In the genomic region with DNA sequence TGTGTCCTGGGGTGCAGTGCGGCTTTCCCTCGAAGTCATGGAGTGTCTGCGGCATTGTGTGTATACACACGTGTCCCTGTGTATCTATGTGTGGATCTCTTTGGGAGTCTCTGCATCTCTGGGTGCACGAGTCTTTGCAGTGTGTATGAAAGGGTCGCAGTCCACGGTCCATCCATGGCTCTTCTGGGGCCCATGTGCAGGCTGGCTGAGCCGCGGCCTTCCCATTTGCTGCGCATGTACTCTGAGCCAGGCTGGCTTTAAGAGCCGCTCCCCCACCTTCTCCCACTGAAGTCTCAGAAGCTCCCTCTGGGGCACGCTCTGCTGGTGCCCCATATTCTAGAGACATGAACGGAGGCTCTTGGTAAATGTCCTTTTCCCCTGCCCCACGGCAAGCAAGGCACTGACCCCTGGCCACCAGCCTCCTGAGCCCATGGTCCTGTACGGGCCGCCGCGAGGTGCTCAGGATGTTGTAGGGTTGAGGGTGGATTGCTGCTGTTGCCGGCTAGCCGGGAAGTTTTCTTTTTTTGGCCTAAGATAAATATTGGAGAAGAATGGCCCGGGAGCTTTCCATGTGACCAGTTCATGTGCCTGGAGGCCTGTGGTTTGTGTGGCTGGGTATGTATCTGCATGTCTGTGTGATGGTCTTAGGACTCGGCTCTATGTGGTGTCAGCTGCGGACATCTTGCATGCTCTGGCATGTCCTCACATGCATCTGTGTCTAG, we compare ENCODE assay signal across 16 cellular contexts. TPM values are rescaled to one million over a fixed set of nuclear protein-coding genes. Genes with fewer than 3 reads are reported as not detected.
A peak's percentile ranks its signal among the peaks of the same experiment; 100 is the strongest.
DNase-seq lines count a peak whose midpoint lies in the region; ATAC-seq and TF ChIP-seq lines count a peak whose summit lies in the region.
"Had no signal": no experiment of that assay in that cellular context is flagged by ENCODE, and none has a peak within 500 bp of the region (broad histone marks: within the 10 kb centered on the region; RNA-seq: fewer than 3 reads in every experiment).

No MANE protein-coding gene starts in this region.

- intact Hi-C loops in activated T-helper 2 cell treated with anti-CD3 and anti-CD28 coated beads, Interferon-gamma antibody, Interleukin-2, Interleukin-4, amounts not matched to agents 10 μg/mL and 5 μg/mL and 100 μg/mL, durations not matched to agents 14 hours and 24 hours and 36 hours (cut with micrococcal nuclease) = no loop called here

- H4K20me1 ChIP-seq in BLaER1 treated with 17β-estradiol and CSF1 and Interleukin-3, amounts not matched to agents 10 nM and 100 nM = peaks cover 29 to 97% (median 91%) of the 10 kb centered on the region in 11 experiments; a peak in 21 of 22 replicates

- peak overlapping the region; percentile 28 for H3K27ac Mint-ChIP-seq in activated T-helper 2 cell treated with anti-CD3 and anti-CD28 coated beads, Interferon-gamma antibody, Interleukin-2, Interleukin-4, amounts not matched to agents 10 μg/mL and 5 μg/mL and 100 μg/mL, durations not matched to agents 14 hours and 24 hours and 36 hours
- peak overlapping the region; percentile 63 for H3K27ac Mint-ChIP-seq in progenitor cell of endocrine pancreas
- H3K27ac Mint-ChIP-seq: stimulated activated effector memory CD8-positive, alpha-beta T cell treated with anti-CD3 and anti-CD28 coated beads, Interleukin-12 subunit alpha, Interleukin-12 subunit beta, amount 100 ng/mL, for 72 hours had no signal

- DNase-seq in activated T-helper 2 cell treated with anti-CD3 and anti-CD28 coated beads, Interferon-gamma antibody, Interleukin-2, Interleukin-4, amounts not matched to agents 10 μg/mL and 5 μg/mL and 100 μg/mL, durations not matched to agents 14 hours and 24 hours and 36 hours (ENCODE audit: low spot score) = no peak
- DNase-seq in fibroblast of peridontal ligament (ENCODE audit: extremely low read depth) = peak; percentile 32
- no peak for DNase-seq in progenitor cell of endocrine pancreas (ENCODE audit: low spot score, unreplicated experiment)
- no peak for DNase-seq in GM10266 (ENCODE audit: extremely low spot score)
- DNase-seq in NCI-H226 = no peak
- DNase-seq: activated naive CD4-positive, alpha-beta T cell; NCI-H187 treated with DMSO at 0.1 percent for 48 hours; NCI-H69; retina had no signal

- H3K4me1 Mint-ChIP-seq in activated T-helper 2 cell treated with anti-CD3 and anti-CD28 coated beads, Interferon-gamma antibody, Interleukin-2, Interleukin-4, amounts not matched to agents 10 μg/mL and 5 μg/mL and 100 μg/mL, durations not matched to agents 14 hours and 24 hours and 36 hours (ENCODE audit: low read depth) = peaks cover 13% of the 10 kb centered on the region
- peaks cover 49% of the 10 kb centered on the region for H3K4me1 Mint-ChIP-seq in progenitor cell of endocrine pancreas (ENCODE audit: low read depth)

- H3K9me3 ChIP-seq in BLaER1 treated with 17β-estradiol and CSF1 and Interleukin-3, amounts not matched to agents 10 nM and 100 nM (replicated peaks in 1 of 11) = no peaks in the 10 kb centered on the region

- no peaks in the 10 kb centered on the region for H3K27me3 ChIP-seq in BLaER1 treated with 17β-estradiol and CSF1 and Interleukin-3, amounts not matched to agents 10 nM and 100 nM

- no peak overlapping the region for H3K4me3 Mint-ChIP-seq in activated T-helper 2 cell treated with anti-CD3 and anti-CD28 coated beads, Interferon-gamma antibody, Interleukin-2, Interleukin-4, amounts not matched to agents 10 μg/mL and 5 μg/mL and 100 μg/mL, durations not matched to agents 14 hours and 24 hours and 36 hours (ENCODE audit: low read depth)
- peak overlapping the region; percentile 27 for H3K4me3 Mint-ChIP-seq in progenitor cell of endocrine pancreas (ENCODE audit: low read depth)
- H3K4me3 Mint-ChIP-seq: stimulated activated effector memory CD8-positive, alpha-beta T cell treated with anti-CD3 and anti-CD28 coated beads, Interleukin-12 subunit alpha, Interleukin-12 subunit beta, amount 100 ng/mL, for 72 hours had no signal

- no peaks in the 10 kb centered on the region for H3K36me3 Mint-ChIP-seq in activated T-helper 2 cell treated with anti-CD3 and anti-CD28 coated beads, Interferon-gamma antibody, Interleukin-2, Interleukin-4, amounts not matched to agents 10 μg/mL and 5 μg/mL and 100 μg/mL, durations not matched to agents 14 hours and 24 hours and 36 hours (ENCODE audit: low read depth)
- peaks cover 6% of the 10 kb centered on the region for H3K36me3 Mint-ChIP-seq in progenitor cell of endocrine pancreas (ENCODE audit: insufficient read depth)

- H3K4me2 ChIP-seq in BLaER1 treated with 17β-estradiol and CSF1 and Interleukin-3, amounts not matched to agents 10 nM and 100 nM = peak overlapping the region in 9 of 11 experiments; percentile 48 to 68 (median 57); a peak in 8 of 22 replicates
- H3K4me2 ChIP-seq: PC-9 had no signal

- no peak overlapping the region for H3K4me3 ChIP-seq in BLaER1 treated with 17β-estradiol and CSF1 and Interleukin-3, amounts not matched to agents 10 nM and 100 nM
- H3K4me3 ChIP-seq: PC-9 had no signal

- H3K9me3 Mint-ChIP-seq in activated T-helper 2 cell treated with anti-CD3 and anti-CD28 coated beads, Interferon-gamma antibody, Interleukin-2, Interleukin-4, amounts not matched to agents 10 μg/mL and 5 μg/mL and 100 μg/mL, durations not matched to agents 14 hours and 24 hours and 36 hours = no peaks in the 10 kb centered on the region
- no peaks in the 10 kb centered on the region for H3K9me3 Mint-ChIP-seq in progenitor cell of endocrine pancreas (ENCODE audit: low read depth)
- H3K9me3 Mint-ChIP-seq: stimulated activated effector memory CD8-positive, alpha-beta T cell treated with anti-CD3 and anti-CD28 coated beads, Interleukin-12 subunit alpha, Interleukin-12 subunit beta, amount 100 ng/mL, for 72 hours had no signal

- TF ChIP-seq CTCF in progenitor cell of endocrine pancreas (IDR thresholded peaks at IDR 0.05; ENCODE audit: unreplicated experiment) = no peak
- no peak for TF ChIP-seq CTCF in GM10266 (IDR thresholded peaks at IDR 0.05; ENCODE audit: control insufficient read depth, insufficient read depth, low read depth, missing control alignments)

- peaks cover 41 to 72% (median 60%) of the 10 kb centered on the region in 10 experiments for H3K4me1 ChIP-seq in BLaER1 treated with 17β-estradiol and CSF1 and Interleukin-3, amounts not matched to agents 10 nM and 100 nM

- no peak overlapping the region for H3K9ac ChIP-seq in BLaER1 treated with 17β-estradiol and CSF1 and Interleukin-3, amounts not matched to agents 10 nM and 100 nM

- H3K27ac ChIP-seq in BLaER1 treated with 17β-estradiol and CSF1 and Interleukin-3, amounts not matched to agents 10 nM and 100 nM = no peak overlapping the region
- H3K27ac ChIP-seq: PC-9 had no signal

- H3K27me3 Mint-ChIP-seq in activated T-helper 2 cell treated with anti-CD3 and anti-CD28 coated beads, Interferon-gamma antibody, Interleukin-2, Interleukin-4, amounts not matched to agents 10 μg/mL and 5 μg/mL and 100 μg/mL, durations not matched to agents 14 hours and 24 hours and 36 hours (ENCODE audit: low read depth) = no peaks in the 10 kb centered on the region
- no peaks in the 10 kb centered on the region for H3K27me3 Mint-ChIP-seq in progenitor cell of endocrine pancreas

- no peak for ATAC-seq in HG03280 (IDR thresholded peaks at IDR 0.05; ENCODE audit: unreplicated experiment)
- ATAC-seq in GM21526 (IDR thresholded peaks at IDR 0.05; ENCODE audit: low FRiP score, unreplicated experiment) = no peak
- ATAC-seq: SK-N-SH treated with all-trans-retinoic acid at 6 μM for 48 hours; stimulated activated effector memory CD8-positive, alpha-beta T cell treated with anti-CD3 and anti-CD28 coated beads, Interleukin-12 subunit alpha, Interleukin-12 subunit beta, amount 100 ng/mL, for 72 hours had no signal

- peaks cover 0 to 33% (median 9%) of the 10 kb centered on the region in 11 experiments; a peak in 10 of 22 replicates for H3K36me3 ChIP-seq in BLaER1 treated with 17β-estradiol and CSF1 and Interleukin-3, amounts not matched to agents 10 nM and 100 nM

RNA-seq across cellular contexts. Expression of gene PAK4, which starts 31.9 kb away (rescaled TPM):
- total RNA-seq in activated T-helper 2 cell treated with anti-CD3 and anti-CD28 coated beads, Interferon-gamma antibody, Interleukin-2, Interleukin-4, amounts not matched to agents 10 μg/mL and 5 μg/mL and 100 μg/mL, durations not matched to agents 14 hours and 24 hours and 36 hours = 16.5 and 19.4 TPM in 2 replicates
- 73.9 and 75.8 TPM in 2 replicates for total RNA-seq in progenitor cell of endocrine pancreas

RNA-seq across cellular contexts. Expression of gene NCCRP1, which starts 39.3 kb away (rescaled TPM):
- not detected in 2 replicates for total RNA-seq in activated T-helper 2 cell treated with anti-CD3 and anti-CD28 coated beads, Interferon-gamma antibody, Interleukin-2, Interleukin-4, amounts not matched to agents 10 μg/mL and 5 μg/mL and 100 μg/mL, durations not matched to agents 14 hours and 24 hours and 36 hours
- 0.89 and 0.93 TPM in 2 replicates for total RNA-seq in progenitor cell of endocrine pancreas

RNA-seq across cellular contexts. Expression of gene SYCN, which starts 46.6 kb away (rescaled TPM):
- total RNA-seq in activated T-helper 2 cell treated with anti-CD3 and anti-CD28 coated beads, Interferon-gamma antibody, Interleukin-2, Interleukin-4, amounts not matched to agents 10 μg/mL and 5 μg/mL and 100 μg/mL, durations not matched to agents 14 hours and 24 hours and 36 hours = not detected in 2 replicates
- total RNA-seq in progenitor cell of endocrine pancreas = not detected in 2 replicates
- total RNA-seq: kidney epithelial cell, PC-9 had no signal
